20 cellular contexts compared by ENCODE assay signal in genomic region chr5:39476466-39477215, GRCh38. TPM values are rescaled to one million over a fixed set of nuclear protein-coding genes. Genes with fewer than 3 reads are reported as not detected.
DNase-seq lines count a peak whose midpoint lies in the region; ATAC-seq, FAIRE-seq and TF ChIP-seq lines count a peak whose summit lies in the region.
"Had no signal": no experiment of that assay in that cellular context is flagged by ENCODE, and none has a peak within 500 bp of the region (broad histone marks: within the 10 kb centered on the region; RNA-seq: fewer than 3 reads in every experiment).

No MANE protein-coding gene starts in this region.

- no peaks in the 10 kb centered on the region for H4K20me1 ChIP-seq in endothelial cell of umbilical vein (replicated peaks; ENCODE audit: control insufficient read depth, extremely low read depth, insufficient read depth, low read length)

- no TSS peak for BruUV-seq in endothelial cell of umbilical vein (replicated peaks; lab: Mats Ljungman, UMichigan)

- peak overlapping the region; percentile 84 for H2AFZ ChIP-seq in endothelial cell of umbilical vein (ENCODE audit: low read depth, low read length)

- TF ChIP-seq CTCF in endothelial cell of umbilical vein (IDR thresholded peaks at IDR 0.05; ENCODE audit: extremely low read depth in 1 of 2, insufficient read depth in 1 of 2, low read depth in 1 of 2, low read length in 2 of 2) = no peak
- TF ChIP-seq CTCF in osteocyte (IDR thresholded peaks at IDR 0.05) = no peak

- ATAC-seq in HG03354 (IDR thresholded peaks at IDR 0.05; ENCODE audit: poor library complexity, severe bottlenecking, unreplicated experiment) (no peak), GM21717 (IDR thresholded peaks at IDR 0.05; ENCODE audit: unreplicated experiment) (no peak)
- ATAC-seq: K562, Panc1 had no signal

- H3K4me3 Mint-ChIP-seq in osteocyte (ENCODE audit: unreplicated experiment) = no peak overlapping the region
- H3K4me3 Mint-ChIP-seq: CD14-positive monocyte; T-helper 2 cell treated with Interferon-gamma antibody and Interleukin-4, amounts not matched to agents 5 μg/mL and 100 μg/mL, for 36 hours had no signal

- peak overlapping the region; percentile 94 for H3K27ac Mint-ChIP-seq in osteocyte (ENCODE audit: unreplicated experiment)
- H3K27ac Mint-ChIP-seq: T-helper 2 cell treated with Interferon-gamma antibody and Interleukin-4, amounts not matched to agents 5 μg/mL and 100 μg/mL, for 36 hours had no signal

- intact Hi-C loops in endothelial cell of umbilical vein (cut with micrococcal nuclease) = loop anchor here (2.0 kb wide), 1 partner anchor 50 kb away; no protein-coding TSS in a partner anchor

- H3K4me1 Mint-ChIP-seq in osteocyte (ENCODE audit: unreplicated experiment) = peaks cover 62% of the 10 kb centered on the region

- H3K4me2 ChIP-seq in endothelial cell of umbilical vein (ENCODE audit: insufficient read depth, low read length) = no peak overlapping the region

- H3K9me3 ChIP-seq in endothelial cell of umbilical vein (replicated peaks; ENCODE audit: control insufficient read depth, insufficient read depth, low read length) = no peaks in the 10 kb centered on the region
- H3K9me3 ChIP-seq: ascending aorta, heart right ventricle, thyroid gland had no signal

- H3K27ac ChIP-seq in endothelial cell of umbilical vein (ENCODE audit: insufficient read depth, low read depth, low read length) = no peak overlapping the region

- TF ChIP-seq POLR2A in endothelial cell of umbilical vein (IDR thresholded peaks at IDR 0.05; ENCODE audit: low read depth, low read length) = no peak

- no peaks in the 10 kb centered on the region for H3K27me3 Mint-ChIP-seq in osteocyte (ENCODE audit: unreplicated experiment)

- no peak overlapping the region for H3K4me3 ChIP-seq in endothelial cell of umbilical vein (replicated peaks in 1 of 3; ENCODE audit: insufficient read depth in 1 of 3, low read depth in 1 of 3, low read length in 3 of 3)
- H3K4me3 ChIP-seq: ascending aorta, heart right ventricle, K562, thyroid gland had no signal

- dilution Hi-C loops in endothelial cell of umbilical vein (cut with MboI; ENCODE audit: extremely low pct_ligation_motif_present, low sequenced_read_pairs) = no loop called here

- H3K27me3 ChIP-seq in endothelial cell of umbilical vein (ENCODE audit: control insufficient read depth in 2 of 2, insufficient read depth in 2 of 2, low read length in 2 of 2) = no peaks in the 10 kb centered on the region
- H3K27me3 ChIP-seq: ascending aorta, heart right ventricle, thyroid gland had no signal

- POLR2A ChIA-PET in endothelial cell of umbilical vein (lab: Charles Lee) = interaction anchor here (1.5 kb wide), 1 partner anchor 52 kb away, joined by 9 read pairs; the partner anchor contains the start of gene DAB2

- H3K9me3 Mint-ChIP-seq in osteocyte (ENCODE audit: unreplicated experiment) = no peaks in the 10 kb centered on the region
- H3K9me3 Mint-ChIP-seq: T-helper 2 cell treated with Interferon-gamma antibody and Interleukin-4, amounts not matched to agents 5 μg/mL and 100 μg/mL, for 36 hours had no signal

- no peaks in the 10 kb centered on the region for H3K9me1 ChIP-seq in endothelial cell of umbilical vein (replicated peaks; ENCODE audit: control insufficient read depth, extremely low read depth, insufficient read depth, low read length)

- H3K36me3 ChIP-seq in endothelial cell of umbilical vein (ENCODE audit: control insufficient read depth in 2 of 2, extremely low read depth in 1 of 2, insufficient read depth in 2 of 2, low read length in 2 of 2) = no peaks in the 10 kb centered on the region
- H3K36me3 ChIP-seq: ascending aorta, heart right ventricle, thyroid gland had no signal

- DNase-seq in EH (ENCODE audit: low read depth) (peak; percentile 91), RCC 7860 (ENCODE audit: low spot score) (no peak), endothelial cell of umbilical vein (ENCODE audit: low read depth, low spot score) (peak; percentile 81), osteocyte (ENCODE audit: extremely low spot score, unreplicated experiment) (no peak), OCI-M2 (lab: John Stamatoyannopoulos, UW; ENCODE audit: unreplicated experiment) (no peak)
- DNase-seq in activated naive CD4-positive, alpha-beta T cell treated with Interleukin-2 at 50 U/mL for 16 hours = no peak
- DNase-seq: activated CD4-positive, alpha-beta T cell treated with anti-CD3 and anti-CD28 coated beads, Interleukin-2, amount 50 U/mL, for 4 hours; heart right ventricle; NCI-H1417; NCI-H510A treated with DMSO at 0.1 percent for 48 hours; stimulated activated CD4-positive, alpha-beta T cell treated with anti-CD3 and anti-CD28 coated beads, Interleukin-2, amount 100 ng/mL, for 24 hours; stimulated activated CD8-positive, alpha-beta memory T cell treated with anti-CD3 and anti-CD28 coated beads, Interleukin-4, amount 100 ng/mL, for 48 hours; thyroid gland had no signal

- no peaks in the 10 kb centered on the region for H3K36me3 Mint-ChIP-seq in osteocyte (ENCODE audit: unreplicated experiment)
- H3K36me3 Mint-ChIP-seq: CD14-positive monocyte had no signal

- FAIRE-seq in RCC 7860 (lab: Jason Lieb, UNC) = peak; percentile 28
- FAIRE-seq in endothelial cell of umbilical vein (lab: Jason Lieb, UNC) = peak; percentile 56
- FAIRE-seq: K562 had no signal

- H3K4me1 ChIP-seq in endothelial cell of umbilical vein (ENCODE audit: control insufficient read depth, extremely low read depth, insufficient read depth, low read length) = peaks cover 9% of the 10 kb centered on the region
- H3K4me1 ChIP-seq: thyroid gland had no signal

- no peak overlapping the region for H3K9ac ChIP-seq in endothelial cell of umbilical vein (replicated peaks; ENCODE audit: extremely low read depth, insufficient read depth, low read length)

- H3K79me2 ChIP-seq in endothelial cell of umbilical vein (ENCODE audit: control insufficient read depth, insufficient read depth, low read length) = no peaks in the 10 kb centered on the region

- CTCF ChIA-PET in endothelial cell of umbilical vein (lab: Charles Lee) = interaction anchor here (0.7 to 2.2 kb wide), 18 partner anchors 8 to 259 kb away, joined by 3 to 14 read pairs (median 4); partner anchors contain the start of gene DAB2

TF ChIP-seq in endothelial cell of umbilical vein, 7 proteins besides CTCF, POLR2A, EP300 and RAD21:
- TF ChIP-seq MAX (IDR thresholded peaks at IDR 0.05; ENCODE audit: insufficient read depth, insufficient read length) = no peak
- peak; percentile 9 for TF ChIP-seq FOS (IDR thresholded peaks at IDR 0.05; ENCODE audit: borderline replicate concordance, insufficient read depth, low read length)

RNA-seq across cellular contexts. Expression of gene DAB2, which starts 51.9 kb away (rescaled TPM):
- 245 and 283 TPM in 2 replicates for total RNA-seq in endothelial cell of umbilical vein
- 168 TPM in 2 replicates for polyA plus RNA-seq in endothelial cell of umbilical vein
- polyA plus RNA-seq in endothelial cell of umbilical vein (2011; cell fraction: cytosol; rRNA removed) = 142 and 143 TPM in 2 replicates
- 403 and 406 TPM in 2 replicates for polyA plus RNA-seq in endothelial cell of umbilical vein (2011; cell fraction: nucleus; rRNA removed)
- 155 and 160 TPM in 2 replicates for polyA plus RNA-seq in endothelial cell of umbilical vein (2012)
- polyA minus RNA-seq in endothelial cell of umbilical vein = 381 and 392 TPM in 2 replicates
- polyA minus RNA-seq in endothelial cell of umbilical vein (2011; cell fraction: cytosol; rRNA and poly(A)+ RNA removed) = 71.7 TPM
- 989 and 991 TPM in 2 replicates for polyA minus RNA-seq in endothelial cell of umbilical vein (2011; cell fraction: nucleus; rRNA and poly(A)+ RNA removed)
- 186 and 195 TPM in 2 replicates for total RNA-seq in osteocyte

Comparison
In these comparisons a context has a peak if more than half of its experiments do, and no peak if none do; other contexts are left out.
1. DNase-seq: peak in EH (single experiment) and endothelial cell of umbilical vein (single experiment); none in RCC 7860 (single experiment), osteocyte (single experiment), activated naive CD4-positive, alpha-beta T cell treated with Interleukin-2 at 50 U/mL for 16 hours (single experiment) and OCI-M2 (single experiment).